ENCODE assay signal across 8 cellular contexts in the genomic region with DNA sequence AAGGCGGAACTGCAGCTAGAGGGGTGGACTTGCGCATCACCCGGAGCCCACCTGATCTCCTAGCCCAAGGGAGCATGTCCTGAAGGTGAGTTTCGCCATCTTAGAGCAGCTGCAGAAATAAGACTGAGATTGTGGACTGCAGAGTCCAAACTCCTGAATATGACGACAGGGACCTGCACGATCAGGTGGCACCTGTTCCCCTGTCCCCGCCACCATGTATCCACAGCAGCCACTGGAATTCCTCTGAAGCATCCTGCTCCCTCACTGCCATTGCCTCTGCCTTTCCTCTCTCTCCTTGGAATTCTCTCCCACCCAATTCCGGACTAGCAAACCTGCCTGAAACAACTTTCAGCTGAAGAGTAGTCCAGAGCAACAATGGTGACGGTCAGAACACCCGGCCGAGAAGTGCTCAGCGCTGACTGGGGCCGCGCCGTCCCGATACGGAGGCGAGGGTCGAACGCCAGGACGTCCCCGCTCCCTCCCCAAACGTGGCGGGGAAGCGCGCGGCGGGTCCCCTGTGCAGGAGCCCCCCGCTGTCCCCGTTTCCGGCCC.
DNase-seq lines count a peak whose midpoint lies in the region; ATAC-seq and TF ChIP-seq lines count a peak whose summit lies in the region.

No MANE protein-coding gene starts in this region.

- no peak for TF ChIP-seq POLR2A in NB4 (IDR thresholded peaks at IDR 0.05; ENCODE audit: extremely low read depth, insufficient read length)

- peak overlapping the region; percentile 7 for H2AFZ ChIP-seq in neuron (ENCODE audit: low read depth, low read length)

- H3K4me1 ChIP-seq in duodenal mucosa (ENCODE audit: control insufficient read depth in 1 of 2, insufficient read depth in 2 of 2, low read length in 2 of 2) (peaks cover 42 to 43% of the 10 kb centered on the region in 2 donors), neuron (ENCODE audit: insufficient read depth, low read length) (peaks cover 29% of the 10 kb centered on the region)

- DNase-seq in NB4 (ENCODE audit: low read depth) (no peak), head of caudate nucleus (no peak), HuH-7.5 (ENCODE audit: low spot score) (no peak), NCI-H2196 treated with DMSO at 0.1 percent for 48 hours (lab: John Stamatoyannopoulos, UW; ENCODE audit: unreplicated experiment) (no peak)

- no peaks in the 10 kb centered on the region for H3K9me3 ChIP-seq in duodenal mucosa (ENCODE audit: control insufficient read depth in 1 of 2, low read length in 2 of 2)
- H3K9me3 ChIP-seq in neuron (ENCODE audit: low read length), result peaks cover 2% of the 10 kb centered on the region

- H3K27me3 ChIP-seq in duodenal mucosa (ENCODE audit: control insufficient read depth in 1 of 2, insufficient read depth in 2 of 2, low read length in 2 of 2) (no peaks in the 10 kb centered on the region), neuron (ENCODE audit: insufficient read depth, low read length) (no peaks in the 10 kb centered on the region)

- intact Hi-C loops in head of caudate nucleus (cut with DNase I), result loop anchor here (10.0 kb wide), 1 partner anchor 219 kb away; no protein-coding TSS in a partner anchor

- H3K9ac ChIP-seq in duodenal mucosa (ENCODE audit: low read depth in 1 of 2, low read length in 2 of 2), result peak overlapping the region; percentile 58 to 93

- TF ChIP-seq CTCF in NB4 (IDR thresholded peaks at IDR 0.05; ENCODE audit: low read depth, low read length), result no peak

- H3K4me3 ChIP-seq in NB4 (ENCODE audit: low read depth, low read length) (peak overlapping the region; percentile 67), duodenal mucosa (ENCODE audit: low read depth in 1 of 2, low read length in 2 of 2) (peak overlapping the region; percentile 95 to 96), neuron (ENCODE audit: low read length) (peak overlapping the region; percentile 88)

- peak overlapping the region; percentile 32 for H3K27ac ChIP-seq in duodenal mucosa (ENCODE audit: low read depth, low read length)

- H3K36me3 ChIP-seq in duodenal mucosa (ENCODE audit: control insufficient read depth in 1 of 2, insufficient read depth in 2 of 2, low read length in 2 of 2) (no peaks in the 10 kb centered on the region), neuron (ENCODE audit: insufficient read depth, low read length) (no peaks in the 10 kb centered on the region)

- ATAC-seq in GM18909 (IDR thresholded peaks at IDR 0.05; ENCODE audit: poor library complexity, unreplicated experiment) (peak; percentile 19), HG03108 (IDR thresholded peaks at IDR 0.05; ENCODE audit: unreplicated experiment) (no peak)
